8 cellular contexts compared by ENCODE assay signal in the genomic region with DNA sequence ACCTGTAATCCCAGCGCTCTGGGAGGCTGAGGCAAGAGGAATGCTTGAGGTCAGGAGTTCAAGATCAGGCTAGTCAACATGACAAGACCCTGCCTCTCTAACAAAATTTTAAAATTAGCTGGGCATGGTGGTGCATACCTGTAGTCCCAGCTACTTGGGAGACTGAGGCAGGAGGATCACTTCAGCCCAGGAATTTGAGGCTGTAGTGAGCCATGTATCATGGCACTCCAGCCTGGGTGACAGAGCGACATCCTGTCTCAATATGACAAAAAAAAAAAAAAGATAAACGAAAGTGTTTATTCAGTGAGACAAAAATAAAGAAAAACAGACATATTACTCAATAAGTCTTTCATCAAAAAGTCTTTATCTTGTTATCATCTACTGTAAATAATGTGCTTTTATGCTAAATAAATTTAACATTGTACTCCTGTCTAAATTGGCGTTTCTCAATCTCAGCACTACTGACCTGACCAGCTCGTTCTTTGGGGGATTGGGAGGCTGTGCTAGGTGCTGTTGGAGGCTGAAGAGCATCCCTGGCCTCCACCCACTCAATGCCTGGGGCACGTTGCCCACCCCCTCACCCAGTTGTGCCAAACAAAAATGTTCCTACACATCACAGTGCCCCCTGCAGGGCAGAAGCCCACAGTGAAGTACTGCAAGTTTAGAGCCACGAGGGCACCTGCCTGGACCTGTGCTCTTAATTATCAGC. TPM values are rescaled to one million over a fixed set of nuclear protein-coding genes. Genes with fewer than 3 reads are reported as not detected.
DNase-seq lines count a peak whose midpoint lies in the region; ATAC-seq and TF ChIP-seq lines count a peak whose summit lies in the region.
"Had no signal": no experiment of that assay in that cellular context is flagged by ENCODE, and none has a peak within 500 bp of the region (broad histone marks: within the 10 kb centered on the region; RNA-seq: fewer than 3 reads in every experiment).

No MANE protein-coding gene starts in this region.

- peaks cover 93% of the 10 kb centered on the region for H3K36me3 ChIP-seq in DND-41 (ENCODE audit: insufficient read depth, low read length)
- peaks cover 24 to 59% of the 10 kb centered on the region in 2 experiments for H3K36me3 ChIP-seq in HCT116 (ENCODE audit: control insufficient read depth in 1 of 2, insufficient read depth in 2 of 2, low read length in 2 of 2)
- H3K36me3 ChIP-seq in left lung = peaks cover 0 to 66% of the 10 kb centered on the region in 2 donors

- POLR2A ChIA-PET in HCT116 (lab: Charles Lee) = no interaction called here

- BruUV-seq in HCT116 (replicated peaks; lab: Mats Ljungman, UMichigan) = no TSS peak

- no peaks in the 10 kb centered on the region for H3K9me3 Mint-ChIP-seq in immature natural killer cell

- H2AFZ ChIP-seq in DND-41 (ENCODE audit: low read depth, low read length) = no peak overlapping the region
- H2AFZ ChIP-seq in HCT116 (ENCODE audit: low read depth, low read length, poor library complexity, severe bottlenecking) = no peak overlapping the region

- TF ChIP-seq RAD21 in HCT116 (IDR thresholded peaks at IDR 0.05; ENCODE audit: low read depth) = 0 out of 2 replicates have a peak, but pooled peaks have one; percentile 18

- peak; percentile 73 for TF ChIP-seq CTCF in DND-41 (IDR thresholded peaks at IDR 0.05; ENCODE audit: borderline replicate concordance, extremely low read depth, low read length, poor library complexity, severe bottlenecking)
- peak; percentile 25 to 76 (median 68); a peak in 4 of 6 replicates for TF ChIP-seq CTCF in HCT116 (IDR thresholded peaks at IDR 0.05 in 2 of 3, conservative IDR thresholded peaks at IDR 0.05 in 1 of 3; ENCODE audit: borderline replicate concordance in 1 of 3, insufficient read depth in 1 of 3, low read depth in 2 of 3, low read length in 2 of 3)
- peak; percentile 37 for TF ChIP-seq CTCF in WI38 (IDR thresholded peaks at IDR 0.05; ENCODE audit: low read depth, low read length)
- peak; percentile 17 to 27 for TF ChIP-seq CTCF in left lung (IDR thresholded peaks at IDR 0.05)

- H4K20me1 ChIP-seq in DND-41 (ENCODE audit: insufficient read depth, low read length) (peaks cover 7% of the 10 kb centered on the region), HCT116 (ENCODE audit: insufficient read depth) (no peaks in the 10 kb centered on the region)

- no peak overlapping the region for H3K27ac Mint-ChIP-seq in immature natural killer cell

- intact Hi-C loops in HCT116 (cut with micrococcal nuclease) (loop anchor here (2.0 to 5.0 kb wide), 2 partner anchors 150 to 204 kb away; no protein-coding TSS in a partner anchor), left lung (cut with DNase I) (no loop called here)

- H3K79me2 ChIP-seq in DND-41 (ENCODE audit: insufficient read depth, low read length) (peaks cover 20% of the 10 kb centered on the region), HCT116 (ENCODE audit: insufficient read depth, low read length) (peaks cover 25% of the 10 kb centered on the region)

- H3K27me3 ChIP-seq in DND-41 (ENCODE audit: insufficient read depth, low read length, poor library complexity) (no peaks in the 10 kb centered on the region), HCT116 (ENCODE audit: insufficient read depth, low read length) (no peaks in the 10 kb centered on the region), left lung (no peaks in the 10 kb centered on the region)

- RAD21 ChIA-PET in HCT116 (lab: Charles Lee; ENCODE audit: low non-redundant PET in 1 of 2, low total read pairs in 2 of 2, uncharacterized antibody in 2 of 2, unreplicated experiment in 2 of 2) = no interaction called here

- H3K27me3 Mint-ChIP-seq in immature natural killer cell (ENCODE audit: low read depth in 3 of 3) = no peaks in the 10 kb centered on the region

- H3K27ac ChIP-seq in DND-41 (ENCODE audit: low read length) (no peak overlapping the region), HCT116 (ENCODE audit: low read depth, low read length) (no peak overlapping the region), left lung (no peak overlapping the region)

- H3K9ac ChIP-seq in DND-41 (ENCODE audit: low read depth, low read length) (no peak overlapping the region), HCT116 (ENCODE audit: low read length) (no peak overlapping the region)

- DNase-seq in DND-41 (peak; percentile 38), HCT116 (ENCODE audit: low read depth, low spot score) (no peak), left lung (no peak), immature natural killer cell (no peak)
- DNase-seq: activated CD4-positive, CD25-positive, alpha-beta regulatory T cell treated with anti-CD3 and anti-CD28 coated beads, Interleukin-2, amount 50 U/mL, for 72 hours had no signal

- H3K4me3 ChIP-seq in DND-41 (ENCODE audit: low read depth in 1 of 2, low read length in 2 of 2) = no peak overlapping the region
- H3K4me3 ChIP-seq in HCT116 (replicated peaks in 1 of 2; ENCODE audit: low read depth in 1 of 2, low read length in 2 of 2) = no peak overlapping the region
- no peak overlapping the region for H3K4me3 ChIP-seq in WI38 (ENCODE audit: low read depth, low read length)
- H3K4me3 ChIP-seq in left lung = no peak overlapping the region

- ATAC-seq in DND-41 (ENCODE audit: insufficient read depth, low read depth) (peak; percentile 70), HCT116 (peak; percentile 77), left lung (no peak), HG02852 (IDR thresholded peaks at IDR 0.05; ENCODE audit: unreplicated experiment) (no peak), GM21737 (IDR thresholded peaks at IDR 0.05; ENCODE audit: unreplicated experiment) (no peak)

- H3K9me2 ChIP-seq in HCT116 (ENCODE audit: insufficient read depth) = no peaks in the 10 kb centered on the region

- no peak for TF ChIP-seq POLR2A in HCT116 (IDR thresholded peaks at IDR 0.05; ENCODE audit: borderline replicate concordance, extremely low read depth, insufficient read depth, insufficient read length)

- peaks cover 12 to 32% (median 24%) of the 10 kb centered on the region in 3 donors for H3K36me3 Mint-ChIP-seq in immature natural killer cell

- H3K4me1 Mint-ChIP-seq in immature natural killer cell = no peaks in the 10 kb centered on the region

- H3K9me3 ChIP-seq in DND-41 (ENCODE audit: insufficient read depth, low read length, severe bottlenecking) = no peaks in the 10 kb centered on the region
- H3K9me3 ChIP-seq in HCT116 (ENCODE audit: control insufficient read depth in 1 of 2, insufficient read depth in 1 of 2, low read depth in 1 of 2, low read length in 2 of 2) = no peaks in the 10 kb centered on the region
- H3K9me3 ChIP-seq in left lung = no peaks in the 10 kb centered on the region

- CTCF ChIA-PET in HCT116 (lab: Charles Lee) = interaction anchor here (0.9 kb wide), 1 partner anchor 10 kb away, joined by 3 read pairs; no protein-coding TSS in a partner anchor

- no peaks in the 10 kb centered on the region for H3K4me1 ChIP-seq in DND-41 (ENCODE audit: insufficient read depth, low read length)
- H3K4me1 ChIP-seq in HCT116 (ENCODE audit: control insufficient read depth in 1 of 2, insufficient read depth in 2 of 2, low read length in 2 of 2) = no peaks in the 10 kb centered on the region; a peak in 2 of 4 replicates
- H3K4me1 ChIP-seq in left lung = no peaks in the 10 kb centered on the region

- H3K4me2 ChIP-seq in DND-41 (ENCODE audit: insufficient read depth, low read length) (no peak overlapping the region), HCT116 (ENCODE audit: low read length) (no peak overlapping the region)

- no peak overlapping the region for H3K4me3 Mint-ChIP-seq in immature natural killer cell

TF ChIP-seq in HCT116, 20 proteins besides CTCF, POLR2A, EP300 and RAD21:
- TF ChIP-seq SRF (IDR thresholded peaks at IDR 0.05; ENCODE audit: low read depth) (no peak), ZNF274 (IDR thresholded peaks at IDR 0.05; ENCODE audit: low read depth, low read length) (no peak), EGR1 (IDR thresholded peaks at IDR 0.05; ENCODE audit: low read depth) (no peak), EZH2phosphoT487 (IDR thresholded peaks at IDR 0.05; ENCODE audit: borderline replicate concordance) (no peak), FOSL1 (IDR thresholded peaks at IDR 0.05; ENCODE audit: low read depth) (no peak), JUND (IDR thresholded peaks at IDR 0.05) (no peak), SP1 (IDR thresholded peaks at IDR 0.05; ENCODE audit: low read depth) (no peak), CBX3 (IDR thresholded peaks at IDR 0.05; ENCODE audit: low read depth) (no peak)
- TF ChIP-seq, protein P1, sequence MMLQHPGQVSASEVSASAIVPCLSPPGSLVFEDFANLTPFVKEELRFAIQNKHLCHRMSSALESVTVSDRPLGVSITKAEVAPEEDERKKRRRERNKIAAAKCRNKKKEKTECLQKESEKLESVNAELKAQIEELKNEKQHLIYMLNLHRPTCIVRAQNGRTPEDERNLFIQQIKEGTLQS (IDR thresholded peaks at IDR 0.05) = no peak
- TF ChIP-seq, protein P2, sequence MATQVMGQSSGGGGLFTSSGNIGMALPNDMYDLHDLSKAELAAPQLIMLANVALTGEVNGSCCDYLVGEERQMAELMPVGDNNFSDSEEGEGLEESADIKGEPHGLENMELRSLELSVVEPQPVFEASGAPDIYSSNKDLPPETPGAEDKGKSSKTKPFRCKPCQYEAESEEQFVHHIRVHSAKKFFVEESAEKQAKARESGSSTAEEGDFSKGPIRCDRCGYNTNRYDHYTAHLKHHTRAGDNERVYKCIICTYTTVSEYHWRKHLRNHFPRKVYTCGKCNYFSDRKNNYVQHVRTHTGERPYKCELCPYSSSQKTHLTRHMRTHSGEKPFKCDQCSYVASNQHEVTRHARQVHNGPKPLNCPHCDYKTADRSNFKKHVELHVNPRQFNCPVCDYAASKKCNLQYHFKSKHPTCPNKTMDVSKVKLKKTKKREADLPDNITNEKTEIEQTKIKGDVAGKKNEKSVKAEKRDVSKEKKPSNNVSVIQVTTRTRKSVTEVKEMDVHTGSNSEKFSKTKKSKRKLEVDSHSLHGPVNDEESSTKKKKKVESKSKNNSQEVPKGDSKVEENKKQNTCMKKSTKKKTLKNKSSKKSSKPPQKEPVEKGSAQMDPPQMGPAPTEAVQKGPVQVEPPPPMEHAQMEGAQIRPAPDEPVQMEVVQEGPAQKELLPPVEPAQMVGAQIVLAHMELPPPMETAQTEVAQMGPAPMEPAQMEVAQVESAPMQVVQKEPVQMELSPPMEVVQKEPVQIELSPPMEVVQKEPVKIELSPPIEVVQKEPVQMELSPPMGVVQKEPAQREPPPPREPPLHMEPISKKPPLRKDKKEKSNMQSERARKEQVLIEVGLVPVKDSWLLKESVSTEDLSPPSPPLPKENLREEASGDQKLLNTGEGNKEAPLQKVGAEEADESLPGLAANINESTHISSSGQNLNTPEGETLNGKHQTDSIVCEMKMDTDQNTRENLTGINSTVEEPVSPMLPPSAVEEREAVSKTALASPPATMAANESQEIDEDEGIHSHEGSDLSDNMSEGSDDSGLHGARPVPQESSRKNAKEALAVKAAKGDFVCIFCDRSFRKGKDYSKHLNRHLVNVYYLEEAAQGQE (IDR thresholded peaks at IDR 0.05; ENCODE audit: low read depth) = no peak

RNA-seq across cellular contexts. Expression of a gene that starts 57.7 kb away (rescaled TPM):
- total RNA-seq in HCT116 (2021; ENCODE audit: unreplicated experiment) (73.1 TPM), left lung (10 to 100 TPM; 13.5 to 15.2 TPM)
- polyA plus RNA-seq in HCT116 (2012) = 54.1 and 74.7 TPM in 2 replicates
- polyA plus RNA-seq in immature natural killer cell = 1 to 10 TPM; 3.5 to 7.9 (median 5.7) TPM

RNA-seq across cellular contexts. Expression of a gene that starts 59.3 kb away (rescaled TPM):
- total RNA-seq in HCT116 (2021; ENCODE audit: unreplicated experiment) = 2.1 TPM
- polyA plus RNA-seq in HCT116 (2012) = 3.7 and 4.2 TPM in 2 replicates
- 1 to 10 TPM; 4.0 to 6.9 TPM for total RNA-seq in left lung
- polyA plus RNA-seq in immature natural killer cell = 1 to 10 TPM; 1.9 to 3.7 (median 2.2) TPM

Comparison
In these comparisons a context has a peak if more than half of its experiments do, and no peak if none do; other contexts are left out.
1. ATAC-seq: peak in DND-41 (single experiment) and HCT116 (single experiment); none in left lung (single experiment), HG02852 (single experiment) and GM21737 (single experiment).
2. CTCF ChIP-seq: peak in every context shown above with its lines; median percentile 73 in DND-41; 68 in HCT116; 37 in WI38; 22 in left lung.